In the genomic region with DNA sequence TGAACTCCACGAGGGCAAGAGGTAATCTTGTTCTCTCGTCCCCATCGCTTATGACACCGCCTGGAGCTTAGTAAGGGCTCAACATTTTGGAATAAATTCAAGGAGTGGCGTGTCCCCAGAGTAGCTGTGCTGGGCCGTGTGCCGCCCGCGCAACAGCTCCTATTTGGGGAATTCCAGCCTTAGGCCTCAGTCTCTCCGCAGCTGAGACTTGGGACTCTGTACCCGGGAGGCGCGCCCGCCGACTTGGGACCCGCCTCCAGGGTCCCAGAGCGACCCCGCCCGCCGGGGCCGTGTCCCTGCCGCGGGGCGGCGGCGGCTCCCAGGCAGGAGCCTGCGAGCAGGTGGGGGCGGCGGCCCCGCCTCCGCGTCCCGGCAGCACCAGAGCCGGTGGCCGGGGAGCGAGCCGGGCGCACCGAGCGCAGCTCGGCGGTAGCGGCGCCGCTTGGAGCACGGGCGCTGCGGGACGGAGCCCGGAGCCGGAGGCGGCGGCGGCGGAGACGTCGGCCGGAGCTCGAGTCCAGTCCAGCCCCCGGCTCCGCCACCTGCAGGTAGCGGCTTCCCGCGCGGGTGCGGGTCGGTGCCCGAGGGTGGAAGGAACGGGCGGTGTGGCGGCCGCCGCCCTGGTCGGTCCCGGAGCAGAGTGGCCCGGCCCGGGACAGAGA, we compare ENCODE assay signal across 8 cellular contexts. TPM values are rescaled to one million over a fixed set of nuclear protein-coding genes. Genes with fewer than 3 reads are reported as not detected.
DNase-seq lines count a peak whose midpoint lies in the region; ATAC-seq, FAIRE-seq and TF ChIP-seq lines count a peak whose summit lies in the region.
"Had no signal": no experiment of that assay in that cellular context is flagged by ENCODE, and none has a peak within 500 bp of the region (broad histone marks: within the 10 kb centered on the region; RNA-seq: fewer than 3 reads in every experiment).

A gene with protein sequence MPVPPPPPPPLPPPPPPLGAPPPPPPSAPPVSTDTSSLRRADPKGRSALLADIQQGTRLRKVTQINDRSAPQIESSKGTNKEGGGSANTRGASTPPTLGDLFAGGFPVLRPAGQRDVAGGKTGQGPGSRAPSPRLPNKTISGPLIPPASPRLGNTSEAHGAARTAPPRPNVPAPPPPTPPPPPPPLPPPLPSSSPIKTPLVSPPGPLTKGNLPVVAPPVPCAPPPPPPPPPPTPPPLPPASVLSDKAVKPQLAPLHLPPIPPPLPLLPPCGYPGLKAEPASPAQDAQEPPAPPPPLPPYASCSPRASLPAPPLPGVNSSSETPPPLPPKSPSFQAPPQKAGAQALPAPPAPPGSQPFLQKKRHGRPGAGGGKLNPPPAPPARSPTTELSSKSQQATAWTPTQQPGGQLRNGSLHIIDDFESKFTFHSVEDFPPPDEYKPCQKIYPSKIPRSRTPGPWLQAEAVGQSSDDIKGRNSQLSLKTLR (plus strand): TSS at position 378 of the 662 bp plus-strand sequence. CDS start 28,217 bp downstream, outside the sequence.

- H3K9me3 Mint-ChIP-seq in T-cell: no peaks in the 10 kb centered on the region

- POLR2A ChIA-PET in T-cell (lab: Charles Lee): no interaction called here

- intact Hi-C loops in pancreas (cut with DNase I): no loop called here

- CTCF ChIA-PET in T-cell (lab: Charles Lee): no interaction called here

- DNase-seq in HAP-1 (ENCODE audit: low spot score in 2 of 2) (peak; percentile 40 to 72), T-cell (no peak), cardiac muscle cell (ENCODE audit: low read depth in 1 of 2, low spot score in 1 of 2) (peak; percentile 16 to 70), pancreas (peak; percentile 48 to 84 (median 58)), MV-4-11 (lab: John Stamatoyannopoulos, UW) (no peak)

- WGBS in pancreas, 2 donors: 1 to 2% methylated on average over 56 to 77 of the region's 77 CpGs

- TF ChIP-seq CTCF in cardiac muscle cell (IDR thresholded peaks at IDR 0.05; ENCODE audit: low read depth, low read length) (no peak), pancreas (IDR thresholded peaks at IDR 0.05) (no peak)

- H3K4me3 Mint-ChIP-seq in T-cell: peak within 1 kb of the TSS in 2 of 3 donors; percentile 23 to 34

- peaks cover 26% of the 10 kb centered on the region for H3K4me1 ChIP-seq in HAP-1
- H3K4me1 ChIP-seq in cardiac muscle cell (ENCODE audit: low read depth): no peaks in the 10 kb centered on the region
- peaks cover 0 to 7% (median 0%) of the 10 kb centered on the region in 3 donors for H3K4me1 ChIP-seq in pancreas

- in situ Hi-C loops in HAP-1 (cut with MboI; ENCODE audit: low sequenced_read_pairs): no loop called here

- H3K36me3 ChIP-seq in HAP-1 (replicated peaks) (no peaks in the 10 kb centered on the region), cardiac muscle cell (no peaks in the 10 kb centered on the region), pancreas (no peaks in the 10 kb centered on the region)

- H3K27ac Mint-ChIP-seq in T-cell: no peak within 1 kb of the TSS

- no peak for FAIRE-seq in pancreas (lab: Jason Lieb, UNC)

- no peaks in the 10 kb centered on the region for H3K9me3 ChIP-seq in HAP-1
- no peaks in the 10 kb centered on the region for H3K9me3 ChIP-seq in cardiac muscle cell (ENCODE audit: low read depth)
- no peaks in the 10 kb centered on the region for H3K9me3 ChIP-seq in pancreas

- peaks cover 0 to 10% (median 5%) of the 10 kb centered on the region in 3 donors for H3K4me1 Mint-ChIP-seq in T-cell

- no peaks in the 10 kb centered on the region for H3K36me3 Mint-ChIP-seq in T-cell

- H3K27me3 Mint-ChIP-seq in T-cell: peaks cover 70 to 77% of the 10 kb centered on the region in 2 donors

- H3K4me3 ChIP-seq in HAP-1: peak within 1 kb of the TSS; percentile 53
- H3K4me3 ChIP-seq in cardiac muscle cell: peak within 1 kb of the TSS; percentile 66
- H3K4me3 ChIP-seq in pancreas: peak within 1 kb of the TSS; percentile 61 to 78 (median 62)

- no peak within 1 kb of the TSS for H3K27ac ChIP-seq in cardiac muscle cell
- peak within 1 kb of the TSS in 3 of 4 donors; percentile 33 to 79 (median 54) for H3K27ac ChIP-seq in pancreas

- H3K27me3 ChIP-seq in HAP-1 (ENCODE audit: low read depth): no peaks in the 10 kb centered on the region
- peaks cover 98% of the 10 kb centered on the region for H3K27me3 ChIP-seq in cardiac muscle cell
- no peaks in the 10 kb centered on the region for H3K27me3 ChIP-seq in pancreas

- ATAC-seq in T-cell (replicated peaks in 1 of 4) (peak in 1 of 4 experiments; percentile 26), pancreas (peak; percentile 74 to 85 (median 82)), GM18909 (IDR thresholded peaks at IDR 0.05; ENCODE audit: poor library complexity, unreplicated experiment) (no peak), HG03025 (IDR thresholded peaks at IDR 0.05; ENCODE audit: low FRiP score, unreplicated experiment) (no peak)

RNA-seq across cellular contexts. Expression of the gene that starts here (rescaled TPM):
- total RNA-seq in T-cell (under 1 TPM in 3 of 5 donors, not detected in 2; 0.06 to 0.16 (median 0.07) TPM), cardiac muscle cell (1.3 and 2.8 TPM in 2 replicates), pancreas (1 to 10 TPM in 5 of 6 donors, under 1 TPM in 1; 0.98 to 4.6 (median 1.8) TPM)
- polyA plus RNA-seq in cardiac muscle cell (1.4 and 2.3 TPM in 2 replicates), pancreas (1 to 10 TPM; 1.1 to 1.6 TPM)
- total RNA-seq: M059J had no signal

Comparison
In these comparisons a context has a peak if more than half of its experiments do, and no peak if none do; other contexts are left out.
1. DNase-seq: peak in HAP-1 (2 of 2), cardiac muscle cell (2 of 2) and pancreas (6 of 6); none in T-cell (0 of 34) and MV-4-11 (single experiment).
2. ATAC-seq: peak in pancreas (4 of 4); none in GM18909 (single experiment) and HG03025 (single experiment).
3. Peak in every context shown above with its lines, with median percentiles within 50 percentile points of each other: H3K4me3 ChIP-seq.